In genomic region chr12:108702534-108702933, GRCh38 we compare ENCODE assay signal across 12 cellular contexts. TPM values are rescaled to one million over a fixed set of nuclear protein-coding genes. Genes with fewer than 3 reads are reported as not detected.
DNase-seq lines count a peak whose midpoint lies in the region; ATAC-seq and TF ChIP-seq lines count a peak whose summit lies in the region.
"Had no signal": no experiment of that assay in that cellular context is flagged by ENCODE, and none has a peak within 500 bp of the region (broad histone marks: within the 10 kb centered on the region; RNA-seq: fewer than 3 reads in every experiment).

No MANE protein-coding gene starts in this region.

- no peak overlapping the region for H3K4me3 Mint-ChIP-seq in H9

- H3K4me1 ChIP-seq in H9 (ENCODE audit: insufficient read depth, low read length) (peaks cover 6% of the 10 kb centered on the region; the same call in 1 of the 2 replicates), lung (ENCODE audit: control insufficient read depth in 2 of 2, insufficient read depth in 2 of 2, low read length in 2 of 2) (peaks cover 2 to 38% of the 10 kb centered on the region in 2 donors), stomach smooth muscle (ENCODE audit: control insufficient read depth, insufficient read depth, low read length) (peaks cover 34% of the 10 kb centered on the region)

- no peak overlapping the region for H2AFZ ChIP-seq in H9 (ENCODE audit: low read length)

- no peak overlapping the region for H2BK120ac ChIP-seq in H9 (ENCODE audit: low read depth, low read length, poor library complexity, severe bottlenecking)

- no peak for DNase-seq in H9
- no peak for DNase-seq in lung (ENCODE audit: low spot score)
- no peak for DNase-seq in head of caudate nucleus
- DNase-seq in NCI-H2081 treated with DMSO at 0.1 percent for 48 hours (lab: John Stamatoyannopoulos, UW) = no peak
- no peak for DNase-seq in SKM-1 treated with dmso at 0.1 percent for 144 hours (lab: John Stamatoyannopoulos, UW; ENCODE audit: unreplicated experiment)
- DNase-seq: activated CD4-positive, CD25-positive, alpha-beta regulatory T cell; activated naive CD4-positive, alpha-beta T cell; DND-41; MG63 had no signal

- peak overlapping the region; percentile 7 to 77 (median 25); a peak in 3 of 7 replicates for H3K27ac Mint-ChIP-seq in H9

- no peaks in the 10 kb centered on the region for H3K27me3 Mint-ChIP-seq in H9 (ENCODE audit: low read depth)

- H3K36me3 Mint-ChIP-seq in H9 (ENCODE audit: insufficient read depth in 1 of 3, low read depth in 3 of 3) = peaks cover 14 to 36% (median 27%) of the 10 kb centered on the region in 3 experiments

- H3K4me3 ChIP-seq in lung (no peak overlapping the region), stomach smooth muscle (ENCODE audit: low read length in 2 of 2) (peak overlapping the region; percentile 2 to 24)
- H3K4me3 ChIP-seq: MG63 had no signal

- H3K36me3 ChIP-seq in lung (ENCODE audit: control insufficient read depth in 2 of 2, insufficient read depth in 2 of 2, low read length in 2 of 2) (peaks cover 0 to 11% of the 10 kb centered on the region in 2 donors), stomach smooth muscle (ENCODE audit: control insufficient read depth in 2 of 2, insufficient read depth in 2 of 2, low read length in 2 of 2) (peaks cover 7 to 9% of the 10 kb centered on the region in 2 donors)

- H3K56ac ChIP-seq in H9 (ENCODE audit: insufficient read length, low read depth, low read length) = no peak overlapping the region

- TF ChIP-seq CTCF in H9 (conservative IDR thresholded peaks at IDR 0.05) = no peak
- no peak for TF ChIP-seq CTCF in lung (IDR thresholded peaks at IDR 0.05; ENCODE audit: control extremely low read depth, extremely low read depth)

- no peak overlapping the region for H3K14ac ChIP-seq in H9 (ENCODE audit: insufficient read depth, low read length)

- H3K23ac ChIP-seq in H9 (ENCODE audit: insufficient read length, low read depth, low read length) = no peak overlapping the region

- H3K4me1 Mint-ChIP-seq in H9 = peaks cover 32 to 37% of the 10 kb centered on the region in 2 experiments

- H2BK20ac ChIP-seq in H9 (ENCODE audit: low read depth, low read length, poor library complexity, severe bottlenecking) = no peak overlapping the region

- no peak overlapping the region for H2BK5ac ChIP-seq in H9 (ENCODE audit: insufficient read length, low read length)

- no peak overlapping the region for H4K8ac ChIP-seq in H9 (replicated peaks; ENCODE audit: insufficient read length, low read depth, low read length)

- no peak overlapping the region for H4K5ac ChIP-seq in H9 (ENCODE audit: insufficient read length, low read depth, low read length)

- H3K18ac ChIP-seq in H9 (ENCODE audit: insufficient read length, low read depth, low read length) = no peak overlapping the region

- no peaks in the 10 kb centered on the region for H3K23me2 ChIP-seq in H9 (ENCODE audit: insufficient read length, low read depth, low read length, poor library complexity, severe bottlenecking)

- no peaks in the 10 kb centered on the region for H3K9me3 Mint-ChIP-seq in H9

- H2BK15ac ChIP-seq in H9 (ENCODE audit: low read depth, low read length) = no peak overlapping the region

- no CpG with 5 or more reads among the region's 6 CpGs for WGBS in H9 (ENCODE audit: extremely low coverage, insufficient read length, low lambda C conversion rate)
- WGBS in lung, 2 donors = 74 to 79% methylated on average over 6 of the region's 6 CpGs

- H3K27ac ChIP-seq in H9 (ENCODE audit: insufficient read length, low read depth, low read length) (no peak overlapping the region), angular gyrus (ENCODE audit: low read depth, low read length) (peak overlapping the region; percentile 2), lung (ENCODE audit: low read depth in 1 of 2, low read length in 1 of 2) (peak overlapping the region; percentile 66 to 76), stomach smooth muscle (ENCODE audit: low read length) (peak overlapping the region; percentile 80)

- no peak overlapping the region for H3K4me2 ChIP-seq in H9 (ENCODE audit: insufficient read depth, insufficient read length, low read length)

- peaks cover 5% of the 10 kb centered on the region; the same call in 1 of the 2 replicates for H3K79me2 ChIP-seq in H9 (ENCODE audit: insufficient read depth, low read length)

- peaks cover 2% of the 10 kb centered on the region for H4K20me1 ChIP-seq in H9 (ENCODE audit: control insufficient read depth, insufficient read depth, insufficient read length)

- no peak overlapping the region for H2AK5ac ChIP-seq in H9 (ENCODE audit: insufficient read length, low read length)

- no peak overlapping the region for H2BK12ac ChIP-seq in H9 (ENCODE audit: insufficient read length, low read depth, low read length)

- H3K9ac ChIP-seq in H9 (ENCODE audit: extremely low read depth, insufficient read length, low read length) = no peak overlapping the region
- peak overlapping the region; percentile 36 to 66 for H3K9ac ChIP-seq in stomach smooth muscle (ENCODE audit: low read length in 2 of 2)

- H3K9me3 ChIP-seq in H9 (ENCODE audit: control insufficient read depth, low read depth, low read length) (no peaks in the 10 kb centered on the region), lung (ENCODE audit: control insufficient read depth in 2 of 2, insufficient read depth in 1 of 2, low read length in 1 of 2) (no peaks in the 10 kb centered on the region), stomach smooth muscle (ENCODE audit: control insufficient read depth in 2 of 2, low read length in 2 of 2) (no peaks in the 10 kb centered on the region)
- H3K9me3 ChIP-seq: MG63 had no signal

- peaks cover 4% of the 10 kb centered on the region for H3K79me1 ChIP-seq in H9 (ENCODE audit: insufficient read depth, low read depth, low read length, poor library complexity, severe bottlenecking)

- no peak overlapping the region for H4K91ac ChIP-seq in H9 (ENCODE audit: insufficient read length, low read depth, low read length)

- H3T11ph ChIP-seq in H9 (ENCODE audit: low read length) = no peak overlapping the region

- ATAC-seq in lung (ENCODE audit: insufficient read depth, low FRiP score) (no peak), HG02884 (IDR thresholded peaks at IDR 0.05; ENCODE audit: unreplicated experiment) (no peak)

- intact Hi-C loops in head of caudate nucleus (cut with DNase I) = no loop called here

- H3K27me3 ChIP-seq in H9 (ENCODE audit: insufficient read depth, low read length) = no peaks in the 10 kb centered on the region
- no peaks in the 10 kb centered on the region for H3K27me3 ChIP-seq in lung (ENCODE audit: control insufficient read depth, insufficient read depth)
- H3K27me3 ChIP-seq in stomach smooth muscle (ENCODE audit: control insufficient read depth in 1 of 2, insufficient read depth in 2 of 2, low read length in 2 of 2) = no peaks in the 10 kb centered on the region
- H3K27me3 ChIP-seq: MG63 had no signal

- H3K4ac ChIP-seq in H9 (ENCODE audit: low read depth, low read length) = no peak overlapping the region

RNA-seq across cellular contexts. Expression of gene CORO1C, which starts 28.8 kb away (rescaled TPM):
- 154 and 164 TPM in 2 replicates for total RNA-seq in H9 (2021)
- total RNA-seq in lung = 100 to 1,000 TPM; 117 to 227 TPM
- 10 to 100 TPM; 36.4 to 93.5 TPM for polyA plus RNA-seq in lung
